ENCODE assay signal across 1 cellular context in the genomic region with DNA sequence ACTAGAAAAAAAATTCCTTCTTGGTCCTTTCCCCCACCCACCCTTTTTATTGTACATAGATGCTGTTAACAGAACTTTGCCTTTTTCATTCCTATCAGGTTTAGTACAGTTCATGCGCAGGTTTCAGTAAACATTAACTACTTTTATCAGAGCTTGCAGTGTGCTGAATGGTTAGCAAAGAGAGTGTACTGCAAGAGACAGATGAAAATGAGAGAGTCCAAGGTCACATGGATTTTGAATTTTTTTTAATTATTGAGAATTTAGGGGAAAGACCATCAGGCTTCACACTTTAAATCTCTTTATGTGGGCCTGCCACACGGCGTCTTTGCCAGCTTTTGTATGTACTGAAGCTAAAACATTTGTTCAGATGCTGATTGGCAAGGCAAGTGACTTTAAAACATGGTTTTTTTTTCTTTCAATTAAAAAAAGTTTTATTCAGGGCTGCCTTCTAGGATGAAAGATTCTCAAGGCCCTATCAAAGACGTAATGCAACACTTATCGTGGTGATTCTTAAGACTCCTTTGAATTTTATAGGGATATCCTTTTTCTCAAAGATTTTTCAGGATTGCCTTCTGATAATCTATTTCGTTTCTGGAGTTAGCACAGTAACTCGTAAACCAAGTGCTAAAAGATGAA.
A peak's percentile ranks its signal among the peaks of the same experiment; 100 is the strongest.
TF ChIP-seq lines count a peak whose summit lies in the region.

No MANE protein-coding gene starts in this region.

TF ChIP-seq in HepG2, 621 proteins besides CTCF, POLR2A, EP300 and RAD21 (continued from another document and continues in another):
- TF ChIP-seq, protein P1, sequence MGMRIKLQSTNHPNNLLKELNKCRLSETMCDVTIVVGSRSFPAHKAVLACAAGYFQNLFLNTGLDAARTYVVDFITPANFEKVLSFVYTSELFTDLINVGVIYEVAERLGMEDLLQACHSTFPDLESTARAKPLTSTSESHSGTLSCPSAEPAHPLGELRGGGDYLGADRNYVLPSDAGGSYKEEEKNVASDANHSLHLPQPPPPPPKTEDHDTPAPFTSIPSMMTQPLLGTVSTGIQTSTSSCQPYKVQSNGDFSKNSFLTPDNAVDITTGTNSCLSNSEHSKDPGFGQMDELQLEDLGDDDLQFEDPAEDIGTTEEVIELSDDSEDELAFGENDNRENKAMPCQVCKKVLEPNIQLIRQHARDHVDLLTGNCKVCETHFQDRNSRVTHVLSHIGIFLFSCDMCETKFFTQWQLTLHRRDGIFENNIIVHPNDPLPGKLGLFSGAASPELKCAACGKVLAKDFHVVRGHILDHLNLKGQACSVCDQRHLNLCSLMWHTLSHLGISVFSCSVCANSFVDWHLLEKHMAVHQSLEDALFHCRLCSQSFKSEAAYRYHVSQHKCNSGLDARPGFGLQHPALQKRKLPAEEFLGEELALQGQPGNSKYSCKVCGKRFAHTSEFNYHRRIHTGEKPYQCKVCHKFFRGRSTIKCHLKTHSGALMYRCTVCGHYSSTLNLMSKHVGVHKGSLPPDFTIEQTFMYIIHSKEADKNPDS (CRISPR knock-in tag; IDR thresholded peaks at IDR 0.05): no peak
- peak; percentile 16; the same call in 1 of the 2 replicates for TF ChIP-seq ZNF652 (CRISPR knock-in tag; IDR thresholded peaks at IDR 0.05; ENCODE audit: borderline replicate concordance, low read depth)
- no peak for TF ChIP-seq KDM4B (CRISPR knock-in tag; IDR thresholded peaks at IDR 0.05)
- TF ChIP-seq, protein P2, sequence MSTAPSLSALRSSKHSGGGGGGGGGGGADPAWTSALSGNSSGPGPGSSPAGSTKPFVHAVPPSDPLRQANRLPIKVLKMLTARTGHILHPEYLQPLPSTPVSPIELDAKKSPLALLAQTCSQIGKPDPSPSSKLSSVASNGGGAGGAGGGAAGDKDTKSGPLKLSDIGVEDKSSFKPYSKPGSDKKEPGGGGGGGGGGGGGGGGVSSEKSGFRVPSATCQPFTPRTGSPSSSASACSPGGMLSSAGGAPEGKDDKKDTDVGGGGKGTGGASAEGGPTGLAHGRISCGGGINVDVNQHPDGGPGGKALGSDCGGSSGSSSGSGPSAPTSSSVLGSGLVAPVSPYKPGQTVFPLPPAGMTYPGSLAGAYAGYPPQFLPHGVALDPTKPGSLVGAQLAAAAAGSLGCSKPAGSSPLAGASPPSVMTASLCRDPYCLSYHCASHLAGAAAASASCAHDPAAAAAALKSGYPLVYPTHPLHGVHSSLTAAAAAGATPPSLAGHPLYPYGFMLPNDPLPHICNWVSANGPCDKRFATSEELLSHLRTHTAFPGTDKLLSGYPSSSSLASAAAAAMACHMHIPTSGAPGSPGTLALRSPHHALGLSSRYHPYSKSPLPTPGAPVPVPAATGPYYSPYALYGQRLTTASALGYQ (CRISPR knock-in tag; IDR thresholded peaks at IDR 0.05): peak; percentile 67; the same call in 1 of the 2 replicates
- TF ChIP-seq, protein P3, sequence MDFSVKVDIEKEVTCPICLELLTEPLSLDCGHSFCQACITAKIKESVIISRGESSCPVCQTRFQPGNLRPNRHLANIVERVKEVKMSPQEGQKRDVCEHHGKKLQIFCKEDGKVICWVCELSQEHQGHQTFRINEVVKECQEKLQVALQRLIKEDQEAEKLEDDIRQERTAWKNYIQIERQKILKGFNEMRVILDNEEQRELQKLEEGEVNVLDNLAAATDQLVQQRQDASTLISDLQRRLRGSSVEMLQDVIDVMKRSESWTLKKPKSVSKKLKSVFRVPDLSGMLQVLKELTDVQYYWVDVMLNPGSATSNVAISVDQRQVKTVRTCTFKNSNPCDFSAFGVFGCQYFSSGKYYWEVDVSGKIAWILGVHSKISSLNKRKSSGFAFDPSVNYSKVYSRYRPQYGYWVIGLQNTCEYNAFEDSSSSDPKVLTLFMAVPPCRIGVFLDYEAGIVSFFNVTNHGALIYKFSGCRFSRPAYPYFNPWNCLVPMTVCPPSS (IDR thresholded peaks at IDR 0.05): no peak
- TF ChIP-seq ZNF549 (CRISPR knock-in tag; IDR thresholded peaks at IDR 0.05): no peak
- no peak for TF ChIP-seq ZNF335 (CRISPR knock-in tag; IDR thresholded peaks at IDR 0.05)
- no peak for TF ChIP-seq SSRP1 (CRISPR knock-in tag; IDR thresholded peaks at IDR 0.05)
- no peak for TF ChIP-seq IRX3 (CRISPR knock-in tag; IDR thresholded peaks at IDR 0.05; ENCODE audit: borderline replicate concordance, low read depth)
- no peak for TF ChIP-seq ZNF230 (CRISPR knock-in tag; IDR thresholded peaks at IDR 0.05)
- no peak for TF ChIP-seq HOXD1 (CRISPR knock-in tag; IDR thresholded peaks at IDR 0.05)
- TF ChIP-seq SP2 (CRISPR knock-in tag; IDR thresholded peaks at IDR 0.05): no peak
- TF ChIP-seq DNMT3B (CRISPR knock-in tag; conservative IDR thresholded peaks at IDR 0.05): no peak
- TF ChIP-seq ZNF224 (CRISPR knock-in tag; IDR thresholded peaks at IDR 0.05): no peak
- no peak for TF ChIP-seq NONO (IDR thresholded peaks at IDR 0.05)
- peak; percentile 36 for TF ChIP-seq NONO (CRISPR knock-in tag; conservative IDR thresholded peaks at IDR 0.05)
- no peak; the same call in 1 of the 2 replicates for TF ChIP-seq ZBTB3 (CRISPR knock-in tag; IDR thresholded peaks at IDR 0.05; ENCODE audit: borderline replicate concordance, low read depth)
- TF ChIP-seq, protein P4, sequence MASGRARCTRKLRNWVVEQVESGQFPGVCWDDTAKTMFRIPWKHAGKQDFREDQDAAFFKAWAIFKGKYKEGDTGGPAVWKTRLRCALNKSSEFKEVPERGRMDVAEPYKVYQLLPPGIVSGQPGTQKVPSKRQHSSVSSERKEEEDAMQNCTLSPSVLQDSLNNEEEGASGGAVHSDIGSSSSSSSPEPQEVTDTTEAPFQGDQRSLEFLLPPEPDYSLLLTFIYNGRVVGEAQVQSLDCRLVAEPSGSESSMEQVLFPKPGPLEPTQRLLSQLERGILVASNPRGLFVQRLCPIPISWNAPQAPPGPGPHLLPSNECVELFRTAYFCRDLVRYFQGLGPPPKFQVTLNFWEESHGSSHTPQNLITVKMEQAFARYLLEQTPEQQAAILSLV (CRISPR knock-in tag; IDR thresholded peaks at IDR 0.05; ENCODE audit: borderline replicate concordance): no peak
- TF ChIP-seq ZSCAN30 (CRISPR knock-in tag; IDR thresholded peaks at IDR 0.05): no peak
- no peak for TF ChIP-seq ZNF101 (CRISPR knock-in tag; IDR thresholded peaks at IDR 0.05; ENCODE audit: borderline replicate concordance, low read depth)
- TF ChIP-seq POLR2G (IDR thresholded peaks at IDR 0.05; ENCODE audit: low read depth, low read length): no peak
- 0 out of 2 replicates have a peak, but pooled peaks have one; percentile 11 for TF ChIP-seq NR2C2 (CRISPR knock-in tag; IDR thresholded peaks at IDR 0.05; ENCODE audit: borderline replicate concordance)
- TF ChIP-seq, protein P5, sequence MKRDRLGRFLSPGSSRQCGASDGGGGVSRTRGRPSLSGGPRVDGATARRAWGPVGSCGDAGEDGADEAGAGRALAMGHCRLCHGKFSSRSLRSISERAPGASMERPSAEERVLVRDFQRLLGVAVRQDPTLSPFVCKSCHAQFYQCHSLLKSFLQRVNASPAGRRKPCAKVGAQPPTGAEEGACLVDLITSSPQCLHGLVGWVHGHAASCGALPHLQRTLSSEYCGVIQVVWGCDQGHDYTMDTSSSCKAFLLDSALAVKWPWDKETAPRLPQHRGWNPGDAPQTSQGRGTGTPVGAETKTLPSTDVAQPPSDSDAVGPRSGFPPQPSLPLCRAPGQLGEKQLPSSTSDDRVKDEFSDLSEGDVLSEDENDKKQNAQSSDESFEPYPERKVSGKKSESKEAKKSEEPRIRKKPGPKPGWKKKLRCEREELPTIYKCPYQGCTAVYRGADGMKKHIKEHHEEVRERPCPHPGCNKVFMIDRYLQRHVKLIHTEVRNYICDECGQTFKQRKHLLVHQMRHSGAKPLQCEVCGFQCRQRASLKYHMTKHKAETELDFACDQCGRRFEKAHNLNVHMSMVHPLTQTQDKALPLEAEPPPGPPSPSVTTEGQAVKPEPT (CRISPR knock-in tag; IDR thresholded peaks at IDR 0.05; ENCODE audit: low read depth): no peak
- no peak for TF ChIP-seq PTBP1 (IDR thresholded peaks at IDR 0.05; ENCODE audit: low read depth, low read length, poor library complexity, severe bottlenecking)
- TF ChIP-seq FLYWCH1 (CRISPR knock-in tag; IDR thresholded peaks at IDR 0.05): no peak
- TF ChIP-seq GABPA (IDR thresholded peaks at IDR 0.05; ENCODE audit: low read depth, low read length): no peak
- TF ChIP-seq GABPA (CRISPR knock-in tag; IDR thresholded peaks at IDR 0.05; ENCODE audit: low read depth): no peak
- TF ChIP-seq ZNF570 (CRISPR knock-in tag; IDR thresholded peaks at IDR 0.05; ENCODE audit: borderline replicate concordance): no peak
- TF ChIP-seq HES4 (CRISPR knock-in tag; IDR thresholded peaks at IDR 0.05; ENCODE audit: borderline replicate concordance): no peak
- peak; percentile 85 for TF ChIP-seq ISL2 (CRISPR knock-in tag; IDR thresholded peaks at IDR 0.05)
- TF ChIP-seq SUZ12 (IDR thresholded peaks at IDR 0.05; ENCODE audit: low read depth, low read length): no peak
- TF ChIP-seq, protein P6, sequence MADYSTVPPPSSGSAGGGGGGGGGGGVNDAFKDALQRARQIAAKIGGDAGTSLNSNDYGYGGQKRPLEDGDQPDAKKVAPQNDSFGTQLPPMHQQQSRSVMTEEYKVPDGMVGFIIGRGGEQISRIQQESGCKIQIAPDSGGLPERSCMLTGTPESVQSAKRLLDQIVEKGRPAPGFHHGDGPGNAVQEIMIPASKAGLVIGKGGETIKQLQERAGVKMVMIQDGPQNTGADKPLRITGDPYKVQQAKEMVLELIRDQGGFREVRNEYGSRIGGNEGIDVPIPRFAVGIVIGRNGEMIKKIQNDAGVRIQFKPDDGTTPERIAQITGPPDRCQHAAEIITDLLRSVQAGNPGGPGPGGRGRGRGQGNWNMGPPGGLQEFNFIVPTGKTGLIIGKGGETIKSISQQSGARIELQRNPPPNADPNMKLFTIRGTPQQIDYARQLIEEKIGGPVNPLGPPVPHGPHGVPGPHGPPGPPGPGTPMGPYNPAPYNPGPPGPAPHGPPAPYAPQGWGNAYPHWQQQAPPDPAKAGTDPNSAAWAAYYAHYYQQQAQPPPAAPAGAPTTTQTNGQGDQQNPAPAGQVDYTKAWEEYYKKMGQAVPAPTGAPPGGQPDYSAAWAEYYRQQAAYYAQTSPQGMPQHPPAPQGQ (CRISPR knock-in tag; IDR thresholded peaks at IDR 0.05; ENCODE audit: borderline replicate concordance): no peak
- TF ChIP-seq, protein P7, sequence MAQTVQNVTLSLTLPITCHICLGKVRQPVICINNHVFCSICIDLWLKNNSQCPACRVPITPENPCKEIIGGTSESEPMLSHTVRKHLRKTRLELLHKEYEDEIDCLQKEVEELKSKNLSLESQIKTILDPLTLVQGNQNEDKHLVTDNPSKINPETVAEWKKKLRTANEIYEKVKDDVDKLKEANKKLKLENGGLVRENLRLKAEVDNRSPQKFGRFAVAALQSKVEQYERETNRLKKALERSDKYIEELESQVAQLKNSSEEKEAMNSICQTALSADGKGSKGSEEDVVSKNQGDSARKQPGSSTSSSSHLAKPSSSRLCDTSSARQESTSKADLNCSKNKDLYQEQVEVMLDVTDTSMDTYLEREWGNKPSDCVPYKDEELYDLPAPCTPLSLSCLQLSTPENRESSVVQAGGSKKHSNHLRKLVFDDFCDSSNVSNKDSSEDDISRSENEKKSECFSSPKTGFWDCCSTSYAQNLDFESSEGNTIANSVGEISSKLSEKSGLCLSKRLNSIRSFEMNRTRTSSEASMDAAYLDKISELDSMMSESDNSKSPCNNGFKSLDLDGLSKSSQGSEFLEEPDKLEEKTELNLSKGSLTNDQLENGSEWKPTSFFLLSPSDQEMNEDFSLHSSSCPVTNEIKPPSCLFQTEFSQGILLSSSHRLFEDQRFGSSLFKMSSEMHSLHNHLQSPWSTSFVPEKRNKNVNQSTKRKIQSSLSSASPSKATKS (CRISPR knock-in tag; IDR thresholded peaks at IDR 0.05): peak; percentile 55; the same call in 1 of the 2 replicates
- TF ChIP-seq GTF2F1 (IDR thresholded peaks at IDR 0.05; ENCODE audit: low read length): no peak
- TF ChIP-seq, protein P8, sequence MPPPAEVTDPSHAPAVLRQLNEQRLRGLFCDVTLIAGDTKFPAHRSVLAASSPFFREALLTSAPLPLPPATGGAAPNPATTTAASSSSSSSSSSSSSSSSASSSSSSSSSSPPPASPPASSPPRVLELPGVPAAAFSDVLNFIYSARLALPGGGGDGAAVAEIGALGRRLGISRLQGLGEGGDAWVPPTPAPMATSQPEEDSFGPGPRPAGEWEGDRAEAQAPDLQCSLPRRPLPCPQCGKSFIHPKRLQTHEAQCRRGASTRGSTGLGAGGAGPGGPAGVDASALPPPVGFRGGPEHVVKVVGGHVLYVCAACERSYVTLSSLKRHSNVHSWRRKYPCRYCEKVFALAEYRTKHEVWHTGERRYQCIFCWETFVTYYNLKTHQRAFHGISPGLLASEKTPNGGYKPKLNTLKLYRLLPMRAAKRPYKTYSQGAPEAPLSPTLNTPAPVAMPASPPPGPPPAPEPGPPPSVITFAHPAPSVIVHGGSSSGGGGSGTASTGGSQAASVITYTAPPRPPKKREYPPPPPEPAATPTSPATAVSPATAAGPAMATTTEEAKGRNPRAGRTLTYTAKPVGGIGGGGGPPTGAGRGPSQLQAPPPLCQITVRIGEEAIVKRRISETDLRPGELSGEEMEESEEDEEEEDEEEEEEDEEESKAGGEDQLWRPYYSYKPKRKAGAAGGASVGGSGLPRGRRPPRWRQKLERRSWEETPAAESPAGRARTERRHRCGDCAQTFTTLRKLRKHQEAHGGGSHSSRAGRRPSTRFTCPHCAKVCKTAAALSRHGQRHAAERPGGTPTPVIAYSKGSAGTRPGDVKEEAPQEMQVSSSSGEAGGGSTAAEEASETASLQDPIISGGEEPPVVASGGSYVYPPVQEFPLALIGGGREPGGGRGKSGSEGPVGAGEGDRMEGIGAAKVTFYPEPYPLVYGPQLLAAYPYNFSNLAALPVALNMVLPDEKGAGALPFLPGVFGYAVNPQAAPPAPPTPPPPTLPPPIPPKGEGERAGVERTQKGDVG (CRISPR knock-in tag; IDR thresholded peaks at IDR 0.05; ENCODE audit: borderline replicate concordance): no peak
- peak; percentile 60 for TF ChIP-seq RBM22 (optimal IDR thresholded peaks at IDR 0.05; ENCODE audit: low read length)
- TF ChIP-seq ZNF441 (CRISPR knock-in tag; IDR thresholded peaks at IDR 0.05; ENCODE audit: borderline replicate concordance): no peak
- TF ChIP-seq, protein P9, sequence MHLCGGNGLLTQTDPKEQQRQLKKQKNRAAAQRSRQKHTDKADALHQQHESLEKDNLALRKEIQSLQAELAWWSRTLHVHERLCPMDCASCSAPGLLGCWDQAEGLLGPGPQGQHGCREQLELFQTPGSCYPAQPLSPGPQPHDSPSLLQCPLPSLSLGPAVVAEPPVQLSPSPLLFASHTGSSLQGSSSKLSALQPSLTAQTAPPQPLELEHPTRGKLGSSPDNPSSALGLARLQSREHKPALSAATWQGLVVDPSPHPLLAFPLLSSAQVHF (CRISPR knock-in tag; IDR thresholded peaks at IDR 0.05): no peak
- TF ChIP-seq, protein P10, sequence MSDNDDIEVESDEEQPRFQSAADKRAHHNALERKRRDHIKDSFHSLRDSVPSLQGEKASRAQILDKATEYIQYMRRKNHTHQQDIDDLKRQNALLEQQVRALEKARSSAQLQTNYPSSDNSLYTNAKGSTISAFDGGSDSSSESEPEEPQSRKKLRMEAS (IDR thresholded peaks at IDR 0.05): peak; percentile 40; the same call in 1 of the 2 replicates
- no peak for TF ChIP-seq IKZF1 (IDR thresholded peaks at IDR 0.05)
- no peak for TF ChIP-seq ZSCAN25 (CRISPR knock-in tag; IDR thresholded peaks at IDR 0.05)
- TF ChIP-seq NFE2L1 (CRISPR knock-in tag; IDR thresholded peaks at IDR 0.05; ENCODE audit: borderline replicate concordance): no peak
- TF ChIP-seq ZNF616 (CRISPR knock-in tag; IDR thresholded peaks at IDR 0.05; ENCODE audit: low read depth): no peak
- TF ChIP-seq EHMT2 (IDR thresholded peaks at IDR 0.05; ENCODE audit: borderline replicate concordance, low read depth, low read length): no peak; the same call in 1 of the 2 replicates
- no peak for TF ChIP-seq MLLT10 (CRISPR knock-in tag; IDR thresholded peaks at IDR 0.05)
